In genomic region chr3:178671261-178672191, GRCh38 we compare ENCODE assay signal across 8 cellular contexts.
DNase-seq lines count a peak whose midpoint lies in the region; ATAC-seq, FAIRE-seq and TF ChIP-seq lines count a peak whose summit lies in the region.

No MANE protein-coding gene starts in this region.

- TF ChIP-seq CTCF in VCaP (conservative IDR thresholded peaks at IDR 0.05) (no peak), mesothelial cell of epicardium (IDR thresholded peaks at IDR 0.05; ENCODE audit: unreplicated experiment) (no peak), kidney (IDR thresholded peaks at IDR 0.05; ENCODE audit: borderline replicate concordance, extremely low read depth, insufficient read depth) (no peak)

- no peak overlapping the region for H3K4me3 Mint-ChIP-seq in mesothelial cell of epicardium
- H3K4me3 Mint-ChIP-seq in activated naive CD8-positive, alpha-beta T cell treated with anti-CD3 and anti-CD28 coated beads for 36 hours: no peak overlapping the region

- DNase-seq in mesothelial cell of epicardium (ENCODE audit: low spot score in 2 of 2, unreplicated experiment in 2 of 2) (no peak), kidney (no peak)
- no peak for DNase-seq in activated naive CD8-positive, alpha-beta T cell treated with anti-CD3 and anti-CD28 coated beads for 36 hours
- DNase-seq in central memory CD4-positive, alpha-beta T cell: no peak
- no peak for DNase-seq in activated T-cell treated with anti-CD3 and anti-CD28 coated beads, Interleukin-2, amount 50 U/mL, for 48 hours

- peaks cover 4% of the 10 kb centered on the region in 2 donors for H3K4me1 ChIP-seq in kidney (ENCODE audit: control insufficient read depth in 1 of 2, insufficient read depth in 1 of 2, low read depth in 1 of 2, low read length in 2 of 2)

- no peak for FAIRE-seq in kidney (lab: Jason Lieb, UNC)

- H3K36me3 ChIP-seq in kidney (ENCODE audit: control insufficient read depth in 1 of 2, insufficient read depth in 2 of 2, low read length in 2 of 2): no peaks in the 10 kb centered on the region

- no peaks in the 10 kb centered on the region for H3K36me3 Mint-ChIP-seq in mesothelial cell of epicardium
- no peaks in the 10 kb centered on the region for H3K36me3 Mint-ChIP-seq in activated naive CD8-positive, alpha-beta T cell treated with anti-CD3 and anti-CD28 coated beads for 36 hours

- H3K4me1 Mint-ChIP-seq in mesothelial cell of epicardium: peaks cover 40% of the 10 kb centered on the region
- peaks cover 6% of the 10 kb centered on the region for H3K4me1 Mint-ChIP-seq in activated naive CD8-positive, alpha-beta T cell treated with anti-CD3 and anti-CD28 coated beads for 36 hours

- H3K27ac ChIP-seq in VCaP (peak overlapping the region; percentile 81), kidney (ENCODE audit: low read depth in 2 of 2, low read length in 2 of 2) (no peak overlapping the region)

- peak; percentile 51 for ATAC-seq in GM18873 (IDR thresholded peaks at IDR 0.05; ENCODE audit: low FRiP score, unreplicated experiment)
- ATAC-seq in HG02852 (IDR thresholded peaks at IDR 0.05; ENCODE audit: unreplicated experiment): peak; percentile 49

- H3K9me3 ChIP-seq in kidney (ENCODE audit: control insufficient read depth in 1 of 2, low read length in 2 of 2): no peaks in the 10 kb centered on the region

- H3K27ac Mint-ChIP-seq in mesothelial cell of epicardium: peak overlapping the region; percentile 55
- no peak overlapping the region for H3K27ac Mint-ChIP-seq in activated naive CD8-positive, alpha-beta T cell treated with anti-CD3 and anti-CD28 coated beads for 36 hours

- no peaks in the 10 kb centered on the region for H3K27me3 Mint-ChIP-seq in mesothelial cell of epicardium (ENCODE audit: low read depth)
- H3K27me3 Mint-ChIP-seq in activated naive CD8-positive, alpha-beta T cell treated with anti-CD3 and anti-CD28 coated beads for 36 hours: no peaks in the 10 kb centered on the region

- peaks cover 3% of the 10 kb centered on the region for H3K9me3 Mint-ChIP-seq in mesothelial cell of epicardium
- H3K9me3 Mint-ChIP-seq in activated naive CD8-positive, alpha-beta T cell treated with anti-CD3 and anti-CD28 coated beads for 36 hours: no peaks in the 10 kb centered on the region

- H3K4me3 ChIP-seq in kidney (ENCODE audit: low read length in 2 of 2): no peak overlapping the region

- H3K9ac ChIP-seq in kidney (ENCODE audit: low read length in 2 of 2): no peak overlapping the region

- intact Hi-C loops in kidney (cut with DNase I): no loop called here
